ENCODE assay signal across 13 cellular contexts in the genomic region with DNA sequence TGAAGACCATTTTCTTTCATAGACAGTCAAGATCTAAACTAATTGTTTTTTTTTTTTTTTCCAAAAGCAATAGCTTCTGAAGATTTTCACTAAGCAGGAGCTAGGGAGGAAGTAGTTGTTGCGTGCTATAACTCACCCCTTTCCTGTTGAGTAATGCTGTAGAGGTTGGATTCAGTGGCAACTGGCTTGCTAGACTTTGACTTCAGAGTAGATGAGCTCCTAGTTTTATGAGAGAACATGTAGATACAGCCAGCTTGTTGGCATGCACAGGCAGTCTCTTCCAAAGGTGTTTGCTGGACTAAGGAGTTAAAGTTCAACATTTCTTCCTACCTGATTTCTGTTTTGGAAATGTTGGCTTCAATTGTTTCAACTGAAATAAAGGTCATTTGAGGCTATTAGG.
DNase-seq lines count a peak whose midpoint lies in the region; ATAC-seq and TF ChIP-seq lines count a peak whose summit lies in the region.
"Had no signal": no experiment of that assay in that cellular context is flagged by ENCODE, and none has a peak within 500 bp of the region (broad histone marks: within the 10 kb centered on the region; RNA-seq: fewer than 3 reads in every experiment).

No MANE protein-coding gene starts in this region.

- POLR2A ChIA-PET in activated CD4-positive, alpha-beta T cell treated with anti-CD3 and anti-CD28 coated beads, Interleukin-2, amount 10 ng/mL, durations not matched to agents 7 days and 5 days (lab: Charles Lee), result interaction anchor here (0.7 kb wide), 1 partner anchor 53 kb away, joined by 12 read pairs; no protein-coding TSS in a partner anchor

- peaks cover 10% of the 10 kb centered on the region for H3K27me3 Mint-ChIP-seq in activated CD4-positive, alpha-beta T cell treated with anti-CD3 and anti-CD28 coated beads, Interleukin-2, amount 10 ng/mL, durations not matched to agents 7 days and 5 days
- peaks cover 4% of the 10 kb centered on the region for H3K27me3 Mint-ChIP-seq in dendritic cell treated with granulocyte-macrophage colony-stimulating factor and Interleukin-4, amounts not matched to agents 40 ng/mL and 50 ng/mL, for 4 days
- H3K27me3 Mint-ChIP-seq in nephron progenitor cell (ENCODE audit: low read depth, poor library complexity), result no peaks in the 10 kb centered on the region

- H3K9me3 Mint-ChIP-seq in activated CD4-positive, alpha-beta T cell treated with anti-CD3 and anti-CD28 coated beads, Interleukin-2, amount 10 ng/mL, durations not matched to agents 7 days and 5 days, result no peaks in the 10 kb centered on the region
- no peaks in the 10 kb centered on the region for H3K9me3 Mint-ChIP-seq in dendritic cell treated with granulocyte-macrophage colony-stimulating factor and Interleukin-4, amounts not matched to agents 40 ng/mL and 50 ng/mL, for 4 days
- no peaks in the 10 kb centered on the region for H3K9me3 Mint-ChIP-seq in nephron progenitor cell
- H3K9me3 Mint-ChIP-seq: memory B cell had no signal

- intact Hi-C loops in dendritic cell treated with granulocyte-macrophage colony-stimulating factor and Interleukin-4, amounts not matched to agents 40 ng/mL and 50 ng/mL, for 4 days (cut with micrococcal nuclease), result loop anchor here (5.0 kb wide), 2 partner anchors 36 to 66 kb away; partner anchors contain the start of gene MXI1

- peaks cover 36% of the 10 kb centered on the region for H3K4me1 Mint-ChIP-seq in activated CD4-positive, alpha-beta T cell treated with anti-CD3 and anti-CD28 coated beads, Interleukin-2, amount 10 ng/mL, durations not matched to agents 7 days and 5 days
- peaks cover 39% of the 10 kb centered on the region for H3K4me1 Mint-ChIP-seq in dendritic cell treated with granulocyte-macrophage colony-stimulating factor and Interleukin-4, amounts not matched to agents 40 ng/mL and 50 ng/mL, for 4 days (ENCODE audit: low read depth)
- H3K4me1 Mint-ChIP-seq in nephron progenitor cell, result peaks cover 5% of the 10 kb centered on the region

- no peak for DNase-seq in activated CD4-positive, alpha-beta T cell treated with anti-CD3 and anti-CD28 coated beads, Interleukin-2, amount 10 ng/mL, durations not matched to agents 7 days and 5 days
- no peak for DNase-seq in activated CD4-positive, alpha-beta T cell treated with anti-CD3 and anti-CD28 coated beads for 1 hour
- DNase-seq in NOMO-1 treated with DMSO at 0.1 percent for 48 hours (lab: John Stamatoyannopoulos, UW; ENCODE audit: unreplicated experiment), result peak; percentile 96
- peak; percentile 46 for DNase-seq in pulmonary artery endothelial cell (ENCODE audit: low read depth, low spot score)
- no peak for DNase-seq in GM10266 (ENCODE audit: extremely low spot score)
- no peak for DNase-seq in nephron progenitor cell
- DNase-seq: activated CD4-positive, alpha-beta T cell treated with anti-CD3 and anti-CD28 coated beads for 48 hours; NCI-H1048; NCI-H510A had no signal

- H3K4me3 Mint-ChIP-seq in activated CD4-positive, alpha-beta T cell treated with anti-CD3 and anti-CD28 coated beads, Interleukin-2, amount 10 ng/mL, durations not matched to agents 7 days and 5 days, result no peak overlapping the region
- no peak overlapping the region for H3K4me3 Mint-ChIP-seq in dendritic cell treated with granulocyte-macrophage colony-stimulating factor and Interleukin-4, amounts not matched to agents 40 ng/mL and 50 ng/mL, for 4 days
- H3K4me3 Mint-ChIP-seq in nephron progenitor cell, result no peak overlapping the region
- H3K4me3 Mint-ChIP-seq: memory B cell had no signal

- H3K36me3 Mint-ChIP-seq in activated CD4-positive, alpha-beta T cell treated with anti-CD3 and anti-CD28 coated beads, Interleukin-2, amount 10 ng/mL, durations not matched to agents 7 days and 5 days (ENCODE audit: low read depth), result peaks cover 18% of the 10 kb centered on the region
- H3K36me3 Mint-ChIP-seq in dendritic cell treated with granulocyte-macrophage colony-stimulating factor and Interleukin-4, amounts not matched to agents 40 ng/mL and 50 ng/mL, for 4 days (ENCODE audit: low read depth), result peaks cover 6% of the 10 kb centered on the region
- H3K36me3 Mint-ChIP-seq in nephron progenitor cell (ENCODE audit: low read depth), result no peaks in the 10 kb centered on the region

- ATAC-seq in HG02623 (IDR thresholded peaks at IDR 0.05; ENCODE audit: unreplicated experiment), result no peak
- ATAC-seq: A549 had no signal

- CTCF ChIA-PET in activated CD4-positive, alpha-beta T cell treated with anti-CD3 and anti-CD28 coated beads, Interleukin-2, amount 10 ng/mL, durations not matched to agents 7 days and 5 days (lab: Charles Lee), result interaction anchor here (0.6 to 2.6 kb wide), 10 partner anchors 8 to 149 kb away, joined by 3 to 9 read pairs (median 3); partner anchors contain the start of gene MXI1

- TF ChIP-seq CTCF in GM10266 (IDR thresholded peaks at IDR 0.05; ENCODE audit: control insufficient read depth, insufficient read depth, low read depth, missing control alignments) (no peak), nephron progenitor cell (IDR thresholded peaks at IDR 0.05) (no peak)

- H3K27ac Mint-ChIP-seq in activated CD4-positive, alpha-beta T cell treated with anti-CD3 and anti-CD28 coated beads, Interleukin-2, amount 10 ng/mL, durations not matched to agents 7 days and 5 days, result peak overlapping the region; percentile 68
- H3K27ac Mint-ChIP-seq in dendritic cell treated with granulocyte-macrophage colony-stimulating factor and Interleukin-4, amounts not matched to agents 40 ng/mL and 50 ng/mL, for 4 days, result peak overlapping the region; percentile 78
- no peak overlapping the region for H3K27ac Mint-ChIP-seq in nephron progenitor cell
- H3K27ac Mint-ChIP-seq: memory B cell had no signal

Comparison
In these comparisons a context has a peak if more than half of its experiments do, and no peak if none do; other contexts are left out.
1. DNase-seq: peak in NOMO-1 treated with DMSO at 0.1 percent for 48 hours (single experiment) and pulmonary artery endothelial cell (single experiment); none in activated CD4-positive, alpha-beta T cell treated with anti-CD3 and anti-CD28 coated beads, Interleukin-2, amount 10 ng/mL, durations not matched to agents 7 days and 5 days (single experiment), activated CD4-positive, alpha-beta T cell treated with anti-CD3 and anti-CD28 coated beads for 1 hour (single experiment), GM10266 (single experiment) and nephron progenitor cell (single experiment).